18 cellular contexts compared by ENCODE assay signal in the genomic region with DNA sequence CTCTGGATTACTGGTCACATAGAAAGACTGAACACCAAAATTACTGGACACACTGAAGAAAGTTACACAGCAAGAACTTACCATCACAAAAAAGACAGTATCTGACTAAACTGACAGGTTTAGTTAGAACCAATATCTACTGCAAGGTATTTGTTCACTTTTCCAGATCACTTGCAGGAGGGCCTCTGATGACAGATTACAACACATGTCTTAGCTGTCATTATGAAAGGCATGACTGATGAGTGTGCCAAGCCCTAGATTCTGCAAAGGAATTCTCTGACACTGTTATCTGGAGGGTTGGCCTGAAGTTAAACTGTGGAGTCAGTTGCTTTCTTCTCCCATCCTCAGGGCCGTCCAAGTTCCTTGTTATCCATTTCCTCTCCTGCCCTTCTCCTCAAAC.
A peak's percentile ranks its signal among the peaks of the same experiment; 100 is the strongest.
DNase-seq lines count a peak whose midpoint lies in the region; ATAC-seq and TF ChIP-seq lines count a peak whose summit lies in the region.
"Had no signal": no experiment of that assay in that cellular context is flagged by ENCODE, and none has a peak within 500 bp of the region (broad histone marks: within the 10 kb centered on the region; RNA-seq: fewer than 3 reads in every experiment).

No MANE protein-coding gene starts in this region.

- H3K4me1 ChIP-seq in RWPE2 (ENCODE audit: insufficient read depth, poor library complexity, severe bottlenecking) (peaks cover 5% of the 10 kb centered on the region), trophoblast cell (ENCODE audit: control insufficient read depth in 1 of 2, insufficient read depth in 2 of 2, low read length in 2 of 2) (no peaks in the 10 kb centered on the region)
- H3K4me1 ChIP-seq: BE2C had no signal

- H3K36me3 ChIP-seq in RWPE2 (ENCODE audit: low read depth) (no peaks in the 10 kb centered on the region), trophoblast cell (ENCODE audit: control insufficient read depth in 1 of 2, insufficient read depth in 2 of 2, low read length in 2 of 2) (no peaks in the 10 kb centered on the region)
- H3K36me3 ChIP-seq: BE2C had no signal

- no peaks in the 10 kb centered on the region for H3K79me1 ChIP-seq in trophoblast cell (ENCODE audit: low read length)

- H3K18ac ChIP-seq in trophoblast cell (ENCODE audit: low read length), result no peak overlapping the region

- H4K91ac ChIP-seq in trophoblast cell (ENCODE audit: low read depth, low read length), result no peak overlapping the region

- no peak overlapping the region for H3K4me3 ChIP-seq in RWPE2 (ENCODE audit: severe bottlenecking)
- no peak overlapping the region for H3K4me3 ChIP-seq in epithelial cell of esophagus (ENCODE audit: low read length)
- H3K4me3 ChIP-seq in trophoblast cell (ENCODE audit: low read depth, low read length), result no peak overlapping the region
- H3K4me3 ChIP-seq: GM23338 had no signal

- no peak overlapping the region for H3K23ac ChIP-seq in trophoblast cell (ENCODE audit: low read length)

- H3K27me3 ChIP-seq in RWPE2 (ENCODE audit: insufficient read depth, poor library complexity, severe bottlenecking) (no peaks in the 10 kb centered on the region), trophoblast cell (ENCODE audit: insufficient read depth, low read length) (no peaks in the 10 kb centered on the region)
- H3K27me3 ChIP-seq: BE2C had no signal

- no peak overlapping the region for H3K4me2 ChIP-seq in trophoblast cell (ENCODE audit: low read length)
- H3K4me2 ChIP-seq: GM23338 had no signal

- no peaks in the 10 kb centered on the region for H3K79me2 ChIP-seq in trophoblast cell (ENCODE audit: control insufficient read depth, insufficient read depth, low read length, poor library complexity)

- TF ChIP-seq CTCF in RWPE2 (IDR thresholded peaks at IDR 0.05; ENCODE audit: poor library complexity, severe bottlenecking), result no peak
- no peak for TF ChIP-seq CTCF in epithelial cell of esophagus (IDR thresholded peaks at IDR 0.05; ENCODE audit: insufficient read depth, low read depth, low read length, missing control alignments)

- H3K9me3 ChIP-seq in RWPE2 (ENCODE audit: severe bottlenecking) (no peaks in the 10 kb centered on the region), trophoblast cell (ENCODE audit: insufficient read depth, low read depth, low read length) (no peaks in the 10 kb centered on the region)
- H3K9me3 ChIP-seq: BE2C had no signal

- WGBS in trophoblast cell (ENCODE audit: extremely low coverage, insufficient coverage, insufficient read length), result no CpG with 5 or more reads among the region's 1 CpG

- ATAC-seq in RWPE2 (ENCODE audit: low read depth), result peak; percentile 41; the same call in 1 of the 3 replicates
- ATAC-seq: GM23338 had no signal

- no peak overlapping the region for H3K9ac ChIP-seq in trophoblast cell (ENCODE audit: low read length)

- H2BK120ac ChIP-seq in trophoblast cell (ENCODE audit: insufficient read depth, low read length, poor library complexity), result no peak overlapping the region

- H4K12ac ChIP-seq in trophoblast cell (ENCODE audit: low read depth, low read length), result no peak overlapping the region

- DNase-seq in NCI-H226, result peak; percentile 45
- DNase-seq in RWPE2 (ENCODE audit: low spot score), result no peak
- peak; percentile 70 for DNase-seq in epithelial cell of esophagus (ENCODE audit: low read depth)
- DNase-seq in trophoblast cell, result peak; percentile 8 to 49
- DNase-seq in NCI-H2171 (lab: John Stamatoyannopoulos, UW), result no peak
- DNase-seq in amygdala (lab: John Stamatoyannopoulos, UW), result no peak
- DNase-seq in HuH-7.5 (ENCODE audit: low spot score), result no peak
- no peak for DNase-seq in NCI-H510A (lab: John Stamatoyannopoulos, UW)
- DNase-seq: ACHN; BE2C; C1 segment of cervical spinal cord; CD4-positive, CD25-positive, alpha-beta regulatory T cell; CD8-positive, alpha-beta memory T cell; DMS153; DMS79; GDM1; HCEC 1CT had no signal

- H3K14ac ChIP-seq in trophoblast cell (ENCODE audit: low read length), result no peak overlapping the region

- H3K27ac ChIP-seq in RWPE2 (ENCODE audit: poor library complexity, severe bottlenecking) (no peak overlapping the region), trophoblast cell (ENCODE audit: low read depth, low read length) (no peak overlapping the region)

- H4K8ac ChIP-seq in trophoblast cell (ENCODE audit: low read depth, low read length), result no peak overlapping the region

- no peak overlapping the region for H2BK12ac ChIP-seq in trophoblast cell (ENCODE audit: low read length)

- H2BK5ac ChIP-seq in trophoblast cell (ENCODE audit: low read depth, low read length, poor library complexity), result no peak overlapping the region

- H3K4ac ChIP-seq in trophoblast cell (ENCODE audit: low read depth, low read length), result no peak overlapping the region

- no peak overlapping the region for H2AFZ ChIP-seq in trophoblast cell (ENCODE audit: insufficient read depth, low read length, poor library complexity)
- H2AFZ ChIP-seq: GM23338 had no signal

- H2AK5ac ChIP-seq in trophoblast cell (ENCODE audit: low read length), result no peak overlapping the region

Comparison
In these comparisons a context has a peak if more than half of its experiments do, and no peak if none do; other contexts are left out.
1. DNase-seq: peak in NCI-H226 (single experiment), epithelial cell of esophagus (single experiment) and trophoblast cell (2 of 2); none in RWPE2 (single experiment), NCI-H2171 (single experiment), amygdala (0 of 56), HuH-7.5 (single experiment) and NCI-H510A (single experiment).